In genomic region chr6:142735182-142735581, GRCh38 we compare ENCODE assay signal across 20 cellular contexts.
DNase-seq lines count a peak whose midpoint lies in the region; ATAC-seq and TF ChIP-seq lines count a peak whose summit lies in the region.
"Had no signal": no experiment of that assay in that cellular context is flagged by ENCODE, and none has a peak within 500 bp of the region (broad histone marks: within the 10 kb centered on the region; RNA-seq: fewer than 3 reads in every experiment).

No MANE protein-coding gene starts in this region.

- H3K4me3 ChIP-seq in PC-9 (no peak overlapping the region), fibroblast of villous mesenchyme (ENCODE audit: low read depth, low read length) (no peak overlapping the region)
- H3K4me3 ChIP-seq: BLaER1 treated with 17β-estradiol and CSF1 and Interleukin-3, amounts not matched to agents 10 nM and 100 nM; GM12878; hepatocyte; sigmoid colon; thoracic aorta had no signal

- H3K27ac Mint-ChIP-seq in T-cell = no peak overlapping the region
- H3K27ac Mint-ChIP-seq: activated CD4-positive, alpha-beta T cell treated with anti-CD3 and anti-CD28 coated beads, Interleukin-2, amount 10 ng/mL, durations not matched to agents 7 days and 5 days; activated naive CD4-positive, alpha-beta T cell treated with anti-CD3 and anti-CD28 coated beads, Interleukin-2, amount 10 ng/mL, durations not matched to agents 7 days and 5 days had no signal

- POLR2A ChIA-PET in PC-9 (lab: Charles Lee; ENCODE audit: unreplicated experiment) = interaction anchor here (0.6 kb wide), 1 partner anchor 213 kb away, joined by 6 read pairs; no protein-coding TSS in a partner anchor
- POLR2A ChIA-PET in T-cell (lab: Charles Lee) = no interaction called here

- CTCF ChIA-PET in PC-9 (lab: Charles Lee) = no interaction called here
- CTCF ChIA-PET in T-cell (lab: Charles Lee) = interaction anchor here in 1 of 2 donors (0.7 kb wide), 1 partner anchor 413 kb away, joined by 4 read pairs; no protein-coding TSS in a partner anchor

- peaks cover 46% of the 10 kb centered on the region for H3K4me1 ChIP-seq in PC-9 (replicated peaks; ENCODE audit: insufficient read depth)
- H3K4me1 ChIP-seq: sigmoid colon had no signal

- H3K9me3 Mint-ChIP-seq in T-cell = peaks cover 0 to 6% (median 5%) of the 10 kb centered on the region in 3 donors
- H3K9me3 Mint-ChIP-seq: activated naive CD4-positive, alpha-beta T cell treated with anti-CD3 and anti-CD28 coated beads, Interleukin-2, amount 10 ng/mL, durations not matched to agents 7 days and 5 days had no signal

- no peaks in the 10 kb centered on the region for H3K36me3 Mint-ChIP-seq in T-cell
- H3K36me3 Mint-ChIP-seq: activated naive CD4-positive, alpha-beta T cell treated with anti-CD3 and anti-CD28 coated beads, Interleukin-2, amount 10 ng/mL, durations not matched to agents 7 days and 5 days; brain had no signal

- no peaks in the 10 kb centered on the region for H3K9me2 ChIP-seq in PC-9 (ENCODE audit: insufficient read depth)

- peaks cover 19% of the 10 kb centered on the region; the same call in 1 of the 2 replicates for H3F3A ChIP-seq in PC-9 (ENCODE audit: insufficient read depth, low read depth)

- no peak for ATAC-seq in activated CD4-positive, CD25-positive, alpha-beta regulatory T cell treated with anti-CD3 and anti-CD28 coated beads, Interleukin-2, amount 50 U/mL, for 24 hours
- no peak for ATAC-seq in T-cell (replicated peaks in 1 of 4)
- ATAC-seq: GM12878 had no signal

- H3K9me3 ChIP-seq in PC-9 (ENCODE audit: insufficient read depth, low read depth) = no peaks in the 10 kb centered on the region
- H3K9me3 ChIP-seq: sigmoid colon, thoracic aorta had no signal

- H3K4me2 ChIP-seq in PC-9 = peak overlapping the region; percentile 62
- H3K4me2 ChIP-seq: BLaER1 treated with 17β-estradiol and CSF1 and Interleukin-3, amounts not matched to agents 10 nM and 100 nM; hepatocyte had no signal

- no peak overlapping the region for H2AFZ ChIP-seq in PC-9
- H2AFZ ChIP-seq: hepatocyte had no signal

- intact Hi-C loops in PC-9 (cut with micrococcal nuclease; ENCODE audit: unreplicated experiment) = loop anchor here (1.0 kb wide), 1 partner anchor 21 kb away; no protein-coding TSS in a partner anchor

- TF ChIP-seq CTCF in PC-9 (conservative IDR thresholded peaks at IDR 0.05) = no peak
- TF ChIP-seq CTCF in fibroblast of villous mesenchyme (IDR thresholded peaks at IDR 0.05; ENCODE audit: insufficient read depth, low read depth, low read length) = no peak

- H3K4me1 Mint-ChIP-seq in T-cell = peaks cover 15 to 20% (median 16%) of the 10 kb centered on the region in 3 donors

- no peaks in the 10 kb centered on the region for H3K79me2 ChIP-seq in PC-9 (ENCODE audit: low read depth)
- H3K79me2 ChIP-seq: hepatocyte had no signal

- no peak overlapping the region for H3K4me3 Mint-ChIP-seq in T-cell
- H3K4me3 Mint-ChIP-seq: activated CD4-positive, alpha-beta T cell treated with anti-CD3 and anti-CD28 coated beads, Interleukin-2, amount 10 ng/mL, durations not matched to agents 7 days and 5 days; activated naive CD4-positive, alpha-beta T cell treated with anti-CD3 and anti-CD28 coated beads, Interleukin-2, amount 10 ng/mL, durations not matched to agents 7 days and 5 days; brain had no signal

- no peaks in the 10 kb centered on the region for H3K27me3 Mint-ChIP-seq in T-cell
- H3K27me3 Mint-ChIP-seq: activated CD4-positive, alpha-beta T cell treated with anti-CD3 and anti-CD28 coated beads, Interleukin-2, amount 10 ng/mL, durations not matched to agents 7 days and 5 days; activated naive CD4-positive, alpha-beta T cell treated with anti-CD3 and anti-CD28 coated beads, Interleukin-2, amount 10 ng/mL, durations not matched to agents 7 days and 5 days; brain had no signal

- no peaks in the 10 kb centered on the region for H4K20me1 ChIP-seq in PC-9 (ENCODE audit: insufficient read depth)
- H4K20me1 ChIP-seq: BLaER1 treated with 17β-estradiol and CSF1 and Interleukin-3, amounts not matched to agents 10 nM and 100 nM had no signal

- DNase-seq in EL (peak; percentile 18), M059J (ENCODE audit: low read depth) (peak; percentile 34), PC-9 (peak in 1 of 2 experiments; percentile 95), fibroblast of villous mesenchyme (ENCODE audit: low read depth) (peak; percentile 54), T-cell (no peak), 8988T (no peak)
- DNase-seq: activated CD4-positive, alpha-beta T cell treated with anti-CD3 and anti-CD28 coated beads, Interleukin-2, amount 10 ng/mL, durations not matched to agents 7 days and 5 days; activated naive CD4-positive, alpha-beta T cell treated with anti-CD3 and anti-CD28 coated beads, Interleukin-2, amount 10 ng/mL, durations not matched to agents 7 days and 5 days; activated T-cell treated with anti-CD3 and anti-CD28 coated beads for 4 hours; GOT3; occipital lobe; sigmoid colon; stimulated activated CD4-positive, alpha-beta T cell treated with anti-CD3 and anti-CD28 coated beads, Interleukin-4, amount 100 ng/mL, for 1 hour; stimulated activated CD8-positive, alpha-beta memory T cell treated with anti-CD3 and anti-CD28 coated beads, Interleukin-4, amount 100 ng/mL, for 48 hours had no signal

- H3K27ac ChIP-seq in PC-9 = peak overlapping the region; percentile 86
- H3K27ac ChIP-seq: BLaER1 treated with 17β-estradiol and CSF1 and Interleukin-3, amounts not matched to agents 10 nM and 100 nM; hepatocyte; sigmoid colon; thoracic aorta had no signal

- no peaks in the 10 kb centered on the region for H3K36me3 ChIP-seq in PC-9 (ENCODE audit: low read depth)
- H3K36me3 ChIP-seq: BLaER1 treated with 17β-estradiol and CSF1 and Interleukin-3, amounts not matched to agents 10 nM and 100 nM; sigmoid colon; thoracic aorta had no signal

- H3K27me3 ChIP-seq in PC-9 (ENCODE audit: insufficient read depth, low read depth) = no peaks in the 10 kb centered on the region
- H3K27me3 ChIP-seq: BLaER1 treated with 17β-estradiol and CSF1 and Interleukin-3, amounts not matched to agents 10 nM and 100 nM; hepatocyte; sigmoid colon had no signal

- BruUV-seq in PC-9 (replicated peaks; lab: Mats Ljungman, UMichigan) = no TSS peak

Comparison
In these comparisons a context has a peak if more than half of its experiments do, and no peak if none do; other contexts are left out.
1. DNase-seq: peak in EL (single experiment), M059J (single experiment) and fibroblast of villous mesenchyme (single experiment); none in T-cell (0 of 34) and 8988T (single experiment).